In genomic region chr10:87873656-87874055, GRCh38 we compare ENCODE assay signal across 2 cellular contexts.
TF ChIP-seq lines count a peak whose summit lies in the region.

No MANE protein-coding gene starts in this region.

TF ChIP-seq in SK-N-SH, 30 proteins besides CTCF, POLR2A, EP300 and RAD21 (continued from another document):
- TF ChIP-seq MAX (IDR thresholded peaks at IDR 0.05; ENCODE audit: low read depth), result no peak
- TF ChIP-seq RCOR1 (IDR thresholded peaks at IDR 0.05; ENCODE audit: low read length), result no peak
- TF ChIP-seq ELF1 (IDR thresholded peaks at IDR 0.05), result no peak
- no peak for TF ChIP-seq FOXM1 (IDR thresholded peaks at IDR 0.05; ENCODE audit: low read depth)
- no peak for TF ChIP-seq CHD2 (IDR thresholded peaks at IDR 0.05; ENCODE audit: low read length, partially characterized antibody)
TF ChIP-seq in SK-N-SH: peak in this region for 0.

TF ChIP-seq in SK-N-SH treated with all-trans-retinoic acid at 6 μM for 48 hours, 23 proteins besides CTCF, POLR2A, EP300 and RAD21 (continued from another document):
- TF ChIP-seq ZFP30 (CRISPR knock-in tag; IDR thresholded peaks at IDR 0.05), result no peak
- no peak for TF ChIP-seq TSHZ2 (CRISPR knock-in tag; IDR thresholded peaks at IDR 0.05)
- TF ChIP-seq CSDC2 (CRISPR knock-in tag; IDR thresholded peaks at IDR 0.05), result no peak
- no peak for TF ChIP-seq BACH2 (CRISPR knock-in tag; IDR thresholded peaks at IDR 0.05; ENCODE audit: borderline replicate concordance)
- no peak for TF ChIP-seq GLIS3 (CRISPR knock-in tag; IDR thresholded peaks at IDR 0.05)
- TF ChIP-seq POU6F1 (CRISPR knock-in tag; IDR thresholded peaks at IDR 0.05; ENCODE audit: borderline replicate concordance, low read depth), result no peak
